In genomic region chr14:67045440-67045839, GRCh38 we compare ENCODE assay signal across 23 cellular contexts.
"Had no signal": no experiment of that assay in that cellular context is flagged by ENCODE, and none has a peak within 500 bp of the region (broad histone marks: within the 10 kb centered on the region; RNA-seq: fewer than 3 reads in every experiment).

No MANE protein-coding gene starts in this region.

- H3K4me1 ChIP-seq: SJSA1 had no signal

- H3K27ac ChIP-seq: HL-60, SJSA1, SK-N-MC had no signal

- FAIRE-seq: RCC 7860 had no signal

- H3K9me3 ChIP-seq: MG63, SJSA1 had no signal

- DNase-seq: IMR-90, Karpas-422, KG1, MG63, NCI-H1092, NCI-H1105 treated with DMSO at 0.1 percent for 48 hours, NCI-H1417 treated with DMSO at 0.1 percent for 48 hours, NCI-H146, NCI-H1694 treated with DMSO at 0.1 percent for 48 hours, NCI-H1930, NCI-H2081, NCI-H2107, NCI-H2227 treated with DMSO at 0.1 percent for 48 hours, NCI-H524, NCI-H526 treated with DMSO at 0.1 percent for 48 hours, NCI-H748 treated with DMSO at 0.1 percent for 48 hours, Right ventricle myocardium superior, RPMI8226, SIG-M5 had no signal

- H3K4me3 ChIP-seq: MG63, SJSA1, SK-N-MC had no signal

- H3K27me3 ChIP-seq: MG63, SJSA1 had no signal

- H3K36me3 ChIP-seq: MG63, SJSA1 had no signal
